In the genomic region with DNA sequence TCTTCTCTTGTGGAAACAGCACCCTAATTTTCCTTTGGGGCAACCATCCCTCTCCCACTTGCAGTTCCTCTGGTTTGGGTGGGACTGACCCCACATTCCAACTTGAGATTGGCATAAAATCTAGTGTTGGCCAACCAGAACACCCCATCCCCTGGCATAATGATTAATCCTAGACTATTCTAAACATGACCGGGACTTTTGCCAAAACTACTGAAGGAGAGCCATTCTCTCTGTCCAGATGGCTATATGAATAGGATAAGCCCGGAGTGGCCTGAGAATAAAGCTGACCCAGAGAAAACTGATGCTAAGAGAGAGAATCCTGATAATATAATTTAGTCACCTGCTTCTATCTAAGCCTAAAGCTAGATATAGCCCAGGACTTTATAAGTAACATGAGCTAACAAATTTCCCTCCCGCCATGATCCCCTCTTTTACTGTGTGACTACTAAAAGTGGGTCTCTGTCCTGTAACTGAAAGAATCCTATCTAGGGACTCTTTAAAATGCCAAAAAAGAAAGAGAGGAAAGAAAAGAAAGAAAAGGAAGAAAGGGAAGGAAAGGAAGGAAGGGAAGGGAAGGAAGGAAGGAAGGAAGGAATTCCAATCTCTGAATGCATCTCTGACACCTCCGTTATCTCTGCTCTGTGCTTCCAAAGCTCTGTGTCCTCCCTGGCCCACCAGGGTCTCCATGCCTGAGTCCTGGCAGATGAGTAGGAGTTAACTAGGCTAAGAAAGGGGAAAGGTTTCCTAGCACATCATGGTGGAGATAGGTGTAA, we compare ENCODE assay signal across 10 cellular contexts. TPM values are rescaled to one million over a fixed set of nuclear protein-coding genes. Genes with fewer than 3 reads are reported as not detected.
DNase-seq lines count a peak whose midpoint lies in the region; ATAC-seq, FAIRE-seq and TF ChIP-seq lines count a peak whose summit lies in the region.
"Had no signal": no experiment of that assay in that cellular context is flagged by ENCODE, and none has a peak within 500 bp of the region (broad histone marks: within the 10 kb centered on the region; RNA-seq: fewer than 3 reads in every experiment).

No MANE protein-coding gene starts in this region.

- H3K9me3 Mint-ChIP-seq in chondrocyte (ENCODE audit: low read depth): peaks cover 5% of the 10 kb centered on the region
- H3K9me3 Mint-ChIP-seq in naive thymus-derived CD4-positive, alpha-beta T cell: peaks cover 0 to 17% (median 6%) of the 10 kb centered on the region in 11 donors

- H3K4me2 ChIP-seq in DND-41 (ENCODE audit: insufficient read depth, low read length): peak overlapping the region; percentile 37; the same call in 1 of the 2 replicates

- H3K27ac ChIP-seq in DND-41 (ENCODE audit: low read length) (no peak overlapping the region), small intestine (ENCODE audit: low read depth in 1 of 2, low read length in 1 of 2) (no peak overlapping the region)
- no peak overlapping the region for H3K27ac ChIP-seq in naive thymus-derived CD4-positive, alpha-beta T cell (ENCODE audit: low read depth, low read length)
- H3K27ac ChIP-seq: epithelial cell of prostate, left ventricle myocardium inferior had no signal

- H3K27me3 ChIP-seq in DND-41 (ENCODE audit: insufficient read depth, low read length, poor library complexity): peaks cover 7% of the 10 kb centered on the region
- H3K27me3 ChIP-seq in naive thymus-derived CD4-positive, alpha-beta T cell (ENCODE audit: control insufficient read depth in 2 of 2, insufficient read depth in 2 of 2, low read length in 2 of 2): no peaks in the 10 kb centered on the region
- H3K27me3 ChIP-seq in small intestine (ENCODE audit: control insufficient read depth in 2 of 2, insufficient read depth in 2 of 2, low read length in 2 of 2): peaks cover 0 to 5% of the 10 kb centered on the region in 2 donors

- POLR2A ChIA-PET in naive thymus-derived CD4-positive, alpha-beta T cell (lab: Charles Lee): no interaction called here

- no peak for FAIRE-seq in small intestine (lab: Jason Lieb, UNC)

- H2AFZ ChIP-seq in DND-41 (ENCODE audit: low read depth, low read length): no peak overlapping the region

- no peak overlapping the region for H3K9ac ChIP-seq in DND-41 (ENCODE audit: low read depth, low read length)

- no peaks in the 10 kb centered on the region for H3K79me2 ChIP-seq in DND-41 (ENCODE audit: insufficient read depth, low read length)

- peaks cover 16% of the 10 kb centered on the region for H3K4me1 Mint-ChIP-seq in chondrocyte (ENCODE audit: low read depth)
- peaks cover 0 to 12% (median 8%) of the 10 kb centered on the region in 7 donors for H3K4me1 Mint-ChIP-seq in naive thymus-derived CD4-positive, alpha-beta T cell

- H4K20me1 ChIP-seq in DND-41 (ENCODE audit: insufficient read depth, low read length): no peaks in the 10 kb centered on the region

- H3K4me1 ChIP-seq in DND-41 (ENCODE audit: insufficient read depth, low read length) (peaks cover 6% of the 10 kb centered on the region), small intestine (ENCODE audit: control insufficient read depth in 2 of 2, insufficient read depth in 1 of 2, low read depth in 1 of 2, low read length in 1 of 2) (no peaks in the 10 kb centered on the region)
- H3K4me1 ChIP-seq in naive thymus-derived CD4-positive, alpha-beta T cell (ENCODE audit: control insufficient read depth in 2 of 2, insufficient read depth in 2 of 2, low read length in 2 of 2): no peaks in the 10 kb centered on the region
- H3K4me1 ChIP-seq: left ventricle myocardium inferior had no signal

- H3K4me3 Mint-ChIP-seq in chondrocyte (ENCODE audit: unreplicated experiment): no peak overlapping the region
- H3K4me3 Mint-ChIP-seq in naive thymus-derived CD4-positive, alpha-beta T cell: peak overlapping the region in 2 of 10 donors; percentile 30 to 40

- WGBS in small intestine, 3 donors: 60 to 70% (median 65%) methylated on average over 4 of the region's 4 CpGs

- ATAC-seq in DND-41 (ENCODE audit: insufficient read depth, low read depth) (no peak), GM21447 (IDR thresholded peaks at IDR 0.05; ENCODE audit: unreplicated experiment) (no peak)
- ATAC-seq in naive thymus-derived CD4-positive, alpha-beta T cell: no peak

- H3K36me3 ChIP-seq in DND-41 (ENCODE audit: insufficient read depth, low read length): no peaks in the 10 kb centered on the region
- H3K36me3 ChIP-seq in naive thymus-derived CD4-positive, alpha-beta T cell (ENCODE audit: control insufficient read depth in 2 of 3, insufficient read depth in 3 of 3, low read length in 3 of 3): no peaks in the 10 kb centered on the region
- no peaks in the 10 kb centered on the region for H3K36me3 ChIP-seq in small intestine (ENCODE audit: control insufficient read depth in 2 of 2, insufficient read depth in 2 of 2, low read length in 2 of 2)
- H3K36me3 ChIP-seq: left ventricle myocardium inferior had no signal

- no peak overlapping the region for H3K4me3 ChIP-seq in DND-41 (ENCODE audit: low read depth in 1 of 2, low read length in 2 of 2)
- H3K4me3 ChIP-seq in naive thymus-derived CD4-positive, alpha-beta T cell (ENCODE audit: low read length): no peak overlapping the region
- H3K4me3 ChIP-seq in small intestine (ENCODE audit: low read depth in 1 of 2, low read length in 2 of 2): no peak overlapping the region
- H3K4me3 ChIP-seq: left ventricle myocardium inferior had no signal

- H3K27ac Mint-ChIP-seq in chondrocyte (ENCODE audit: unreplicated experiment): peak overlapping the region; percentile 74
- peak overlapping the region in 8 of 9 donors; percentile 85 to 93 (median 91) for H3K27ac Mint-ChIP-seq in naive thymus-derived CD4-positive, alpha-beta T cell

- CTCF ChIA-PET in naive thymus-derived CD4-positive, alpha-beta T cell (lab: Charles Lee): interaction anchor here (0.7 kb wide), 1 partner anchor 25 kb away, joined by 4 read pairs; no protein-coding TSS in a partner anchor

- H3K9me3 ChIP-seq in DND-41 (ENCODE audit: insufficient read depth, low read length, severe bottlenecking) (no peaks in the 10 kb centered on the region), small intestine (ENCODE audit: control insufficient read depth, low read depth) (no peaks in the 10 kb centered on the region)
- peaks cover 0 to 4% (median 0%) of the 10 kb centered on the region in 3 experiments for H3K9me3 ChIP-seq in naive thymus-derived CD4-positive, alpha-beta T cell (ENCODE audit: control insufficient read depth in 2 of 3, low read length in 3 of 3)
- H3K9me3 ChIP-seq: left ventricle myocardium inferior had no signal

- TF ChIP-seq CTCF in DND-41 (IDR thresholded peaks at IDR 0.05; ENCODE audit: borderline replicate concordance, extremely low read depth, low read length, poor library complexity, severe bottlenecking): no peak
- no peak for TF ChIP-seq CTCF in chondrocyte (IDR thresholded peaks at IDR 0.05)

- no peak for DNase-seq in DND-41
- DNase-seq in NCI-H2196 treated with DMSO at 0.1 percent for 48 hours (lab: John Stamatoyannopoulos, UW; ENCODE audit: unreplicated experiment): peak; percentile 68
- DNase-seq in chondrocyte (ENCODE audit: low spot score): no peak
- no peak for DNase-seq in naive thymus-derived CD4-positive, alpha-beta T cell
- DNase-seq in SIG-M5 (lab: John Stamatoyannopoulos, UW): no peak
- no peak for DNase-seq in small intestine
- no peak for DNase-seq in DMS53 treated with DMSO at 0.1 percent for 48 hours (lab: John Stamatoyannopoulos, UW; ENCODE audit: unreplicated experiment)
- DNase-seq: left ventricle myocardium inferior had no signal

- intact Hi-C loops in naive thymus-derived CD4-positive, alpha-beta T cell (cut with micrococcal nuclease): no loop called here

- H3K36me3 Mint-ChIP-seq in chondrocyte (ENCODE audit: low read depth): no peaks in the 10 kb centered on the region
- peaks cover 0 to 4% (median 0%) of the 10 kb centered on the region in 5 donors for H3K36me3 Mint-ChIP-seq in naive thymus-derived CD4-positive, alpha-beta T cell

- H3K27me3 Mint-ChIP-seq in chondrocyte (ENCODE audit: low read depth): no peaks in the 10 kb centered on the region
- peaks cover 0 to 21% (median 6%) of the 10 kb centered on the region in 5 donors for H3K27me3 Mint-ChIP-seq in naive thymus-derived CD4-positive, alpha-beta T cell

RNA-seq across cellular contexts. Expression of gene NRDC, which starts 28.0 kb away (rescaled TPM):
- total RNA-seq in chondrocyte: 121 to 146 TPM (median 122 TPM) in 3 replicates
- total RNA-seq in naive thymus-derived CD4-positive, alpha-beta T cell: 100 to 1,000 TPM in 4 of 5 experiments, 10 to 100 TPM in 1; 93.1 to 194 (median 122) TPM
- 10 to 100 TPM; 58.5 to 71.5 TPM for polyA plus RNA-seq in naive thymus-derived CD4-positive, alpha-beta T cell
- 10 to 100 TPM; 55.7 to 87.2 (median 71.3) TPM for polyA plus RNA-seq in small intestine
